12 cellular contexts compared by ENCODE assay signal in the genomic region with DNA sequence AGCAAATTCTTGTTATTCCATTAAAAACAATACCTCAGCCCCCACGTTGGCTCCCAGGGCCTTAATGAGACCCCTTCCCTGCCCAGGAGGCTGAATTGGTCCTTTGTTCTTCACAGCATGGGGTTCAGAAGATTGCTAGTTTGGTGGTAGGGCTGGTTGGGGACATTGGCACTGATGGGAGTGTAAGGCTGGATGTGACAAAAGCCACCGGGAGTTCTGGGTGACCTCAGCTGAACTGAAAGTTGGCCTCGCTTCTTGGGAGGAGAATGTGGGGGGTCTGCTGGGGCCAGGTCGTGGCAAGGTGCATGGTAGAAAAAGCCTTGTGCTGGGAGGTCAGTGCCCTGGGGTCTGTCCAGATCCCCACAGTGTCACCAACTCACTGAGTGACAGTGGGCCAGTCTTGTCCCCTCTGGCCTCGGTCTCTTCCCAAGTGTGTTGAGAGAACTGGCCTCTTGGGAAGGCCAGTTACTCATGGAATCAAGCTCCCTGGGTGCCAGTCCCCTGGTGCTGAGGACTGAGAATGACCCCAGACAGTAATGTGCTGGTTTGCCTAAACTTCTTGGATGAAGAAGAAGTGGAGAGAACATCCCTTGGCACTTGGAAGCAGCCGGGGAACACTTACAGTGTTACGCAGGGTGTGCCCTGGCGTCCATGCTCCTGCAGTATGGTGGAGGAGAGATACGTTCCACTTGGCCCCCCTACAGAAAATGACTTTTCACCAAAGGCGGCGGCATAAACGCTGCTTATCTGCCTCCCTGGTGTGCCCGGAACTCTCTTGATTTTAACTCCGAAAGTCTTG.
"Had no signal": no experiment of that assay in that cellular context is flagged by ENCODE, and none has a peak within 500 bp of the region (broad histone marks: within the 10 kb centered on the region; RNA-seq: fewer than 3 reads in every experiment).

No MANE protein-coding gene starts in this region.

- H3K27me3 ChIP-seq: brain microvascular endothelial cell, vagina had no signal

- H3K27ac Mint-ChIP-seq: activated naive CD4-positive, alpha-beta T cell treated with anti-CD3 and anti-CD28 coated beads, Interleukin-2, amount 50 U/mL, for 24 hours; naive thymus-derived CD4-positive, alpha-beta T cell had no signal

- ATAC-seq: lower lobe of right lung; naive thymus-derived CD4-positive, alpha-beta T cell had no signal

- H3K36me3 ChIP-seq: brain microvascular endothelial cell, lower lobe of right lung, tibial artery, vagina, WERI-Rb-1 had no signal

- H3K27me3 Mint-ChIP-seq: activated naive CD4-positive, alpha-beta T cell treated with anti-CD3 and anti-CD28 coated beads, Interleukin-2, amount 50 U/mL, for 24 hours had no signal

- H3K27ac ChIP-seq: brain microvascular endothelial cell, lower lobe of right lung, tibial artery, vagina, WERI-Rb-1 had no signal

- H3K9me3 Mint-ChIP-seq: activated naive CD4-positive, alpha-beta T cell treated with anti-CD3 and anti-CD28 coated beads, Interleukin-2, amount 50 U/mL, for 24 hours had no signal

- H3K4me1 ChIP-seq: lower lobe of right lung, tibial artery had no signal

- H3K4me3 Mint-ChIP-seq: activated naive CD4-positive, alpha-beta T cell treated with anti-CD3 and anti-CD28 coated beads, Interleukin-2, amount 50 U/mL, for 24 hours; naive thymus-derived CD4-positive, alpha-beta T cell had no signal

- H3K9me3 ChIP-seq: lower lobe of right lung, vagina had no signal

- H3K4me1 Mint-ChIP-seq: activated naive CD4-positive, alpha-beta T cell treated with anti-CD3 and anti-CD28 coated beads, Interleukin-2, amount 50 U/mL, for 24 hours had no signal

- H3K36me3 Mint-ChIP-seq: activated naive CD4-positive, alpha-beta T cell treated with anti-CD3 and anti-CD28 coated beads, Interleukin-2, amount 50 U/mL, for 24 hours; naive thymus-derived CD4-positive, alpha-beta T cell had no signal

- H3K4me3 ChIP-seq: lower lobe of right lung, tibial artery, vagina had no signal

- DNase-seq: activated CD4-positive, alpha-beta T cell treated with anti-CD3 and anti-CD28 coated beads for 4 hours; activated T-cell treated with anti-CD3 and anti-CD28 coated beads, Interleukin-2, amount 50 U/mL, for 1 hour; brain microvascular endothelial cell; hypothalamus; lower lobe of right lung; naive thymus-derived CD4-positive, alpha-beta T cell; stimulated activated CD4-positive, alpha-beta T cell treated with anti-CD3 and anti-CD28 coated beads, Interleukin-15, amount 100 ng/mL, for 24 hours; T-helper 1 cell; tibial artery; WERI-Rb-1 had no signal
